In the genomic region with DNA sequence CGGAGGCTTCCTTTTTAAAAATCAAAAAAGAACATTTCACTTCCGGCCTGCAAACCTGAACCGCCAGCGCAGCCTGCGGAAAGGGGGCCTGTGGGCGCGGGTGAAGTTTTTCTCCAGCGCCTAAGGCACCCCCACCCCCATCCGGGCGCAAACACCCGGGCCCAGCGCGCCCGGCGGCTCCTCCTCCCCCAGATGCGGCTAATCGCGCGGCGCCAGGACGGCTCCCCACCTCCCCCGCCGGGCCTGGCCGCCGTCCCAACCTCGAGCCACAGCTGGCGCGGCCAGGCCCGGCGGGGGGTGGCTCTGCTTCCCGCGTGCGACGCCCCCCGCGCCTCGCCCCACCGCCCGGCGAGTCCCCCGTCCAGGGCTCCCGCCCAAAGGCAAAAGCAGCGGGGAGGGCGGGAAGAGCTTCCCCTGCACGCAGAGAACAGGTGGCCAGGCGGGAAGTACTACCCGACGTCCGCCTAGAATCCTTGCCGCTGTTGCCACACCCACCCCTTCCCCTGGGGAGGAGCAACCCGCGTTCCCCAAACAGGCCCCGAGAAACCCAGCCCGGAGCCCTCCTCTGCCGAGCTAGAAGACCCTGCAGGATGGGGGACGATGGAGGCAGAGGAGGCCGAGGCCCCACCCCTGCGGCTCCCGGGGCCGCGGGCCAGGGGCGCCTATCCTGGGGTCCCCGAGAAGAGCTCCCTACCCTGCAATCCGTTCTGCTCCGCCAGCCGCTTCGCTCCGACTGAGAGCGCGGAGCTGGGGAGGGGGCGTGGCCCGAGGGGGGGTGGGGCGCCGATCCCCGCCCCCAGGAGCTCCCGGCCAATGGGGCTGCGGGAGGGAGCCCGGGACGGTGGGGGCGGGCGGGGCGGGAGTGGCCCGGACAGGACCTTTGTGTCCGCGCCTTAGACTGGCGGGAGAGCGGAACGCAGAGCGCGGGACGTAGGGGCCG, we compare ENCODE assay signal across 8 cellular contexts. TPM values are rescaled to one million over a fixed set of nuclear protein-coding genes. Genes with fewer than 3 reads are reported as not detected.
A peak's percentile ranks its signal among the peaks of the same experiment; 100 is the strongest.
DNase-seq lines count a peak whose midpoint lies in the region; ATAC-seq, FAIRE-seq and TF ChIP-seq lines count a peak whose summit lies in the region.

TSS of gene CARHSP1 (minus strand) at position 735 of the 940 bp plus-strand sequence. CDS start 9,678 bp downstream, outside the sequence.

- no peak for TF ChIP-seq CTCF in Loucy (conservative IDR thresholded peaks at IDR 0.05; ENCODE audit: low read length)
- no peak for TF ChIP-seq CTCF in RWPE2 (IDR thresholded peaks at IDR 0.05; ENCODE audit: poor library complexity, severe bottlenecking)
- TF ChIP-seq CTCF in fibroblast of the aortic adventitia (IDR thresholded peaks at IDR 0.05; ENCODE audit: insufficient read depth, low read length): no peak
- no peak for TF ChIP-seq CTCF in neural cell (IDR thresholded peaks at IDR 0.05; ENCODE audit: poor library complexity, severe bottlenecking)

- H3K4me2 ChIP-seq in Loucy (ENCODE audit: low read depth, low read length, poor library complexity, severe bottlenecking) (peak within 1 kb of the TSS; percentile 85), neural cell (ENCODE audit: low read length) (peak within 1 kb of the TSS; percentile 82)

- H3K27me3 ChIP-seq in Loucy (ENCODE audit: insufficient read depth, low read length, poor library complexity, severe bottlenecking) (no peaks in the 10 kb centered on the region), RWPE2 (ENCODE audit: insufficient read depth, poor library complexity, severe bottlenecking) (no peaks in the 10 kb centered on the region), neural cell (ENCODE audit: insufficient read depth, low read depth, low read length) (no peaks in the 10 kb centered on the region), stomach smooth muscle (ENCODE audit: control insufficient read depth in 1 of 2, insufficient read depth in 2 of 2, low read length in 2 of 2) (peaks cover 2 to 11% of the 10 kb centered on the region in 2 donors)

- peak within 1 kb of the TSS; percentile 94 for H3K4me3 ChIP-seq in Loucy (ENCODE audit: low read length, poor library complexity, severe bottlenecking)
- H3K4me3 ChIP-seq in RWPE2 (ENCODE audit: severe bottlenecking): peak within 1 kb of the TSS; percentile 94
- H3K4me3 ChIP-seq in fibroblast of the aortic adventitia (ENCODE audit: low read depth, low read length): peak within 1 kb of the TSS; percentile 72
- peak within 1 kb of the TSS; percentile 80 for H3K4me3 ChIP-seq in neural cell (ENCODE audit: low read length)
- peak within 1 kb of the TSS; percentile 63 to 81 for H3K4me3 ChIP-seq in stomach smooth muscle (ENCODE audit: low read length in 2 of 2)

- peak; percentile 67 for ATAC-seq in RWPE2 (ENCODE audit: low read depth)

- H3K4me1 ChIP-seq in Loucy (ENCODE audit: insufficient read depth, low read length, poor library complexity, severe bottlenecking) (peaks cover 14% of the 10 kb centered on the region), RWPE2 (ENCODE audit: insufficient read depth, poor library complexity, severe bottlenecking) (peaks cover 24% of the 10 kb centered on the region), stomach smooth muscle (ENCODE audit: control insufficient read depth, insufficient read depth, low read length) (peaks cover 41% of the 10 kb centered on the region)

- TF ChIP-seq RAD21 in neural cell (conservative IDR thresholded peaks at IDR 0.05): no peak

- H3K36me3 ChIP-seq in Loucy (ENCODE audit: insufficient read depth, low read length) (no peaks in the 10 kb centered on the region), RWPE2 (ENCODE audit: low read depth) (peaks cover 23% of the 10 kb centered on the region), neural cell (ENCODE audit: insufficient read depth, low read length) (no peaks in the 10 kb centered on the region), stomach smooth muscle (ENCODE audit: control insufficient read depth in 2 of 2, insufficient read depth in 2 of 2, low read length in 2 of 2) (no peaks in the 10 kb centered on the region)

- H3K27ac ChIP-seq in RWPE2 (ENCODE audit: poor library complexity, severe bottlenecking): peak within 1 kb of the TSS; percentile 77
- H3K27ac ChIP-seq in neural cell (ENCODE audit: low read length): peak within 1 kb of the TSS; percentile 63
- peak within 1 kb of the TSS; percentile 24 for H3K27ac ChIP-seq in stomach smooth muscle (ENCODE audit: low read length)

- TF ChIP-seq EP300 in neural cell (conservative IDR thresholded peaks at IDR 0.05; ENCODE audit: poor library complexity, severe bottlenecking): no peak

- H4K20me1 ChIP-seq in Loucy (ENCODE audit: insufficient read depth, low read length, poor library complexity, severe bottlenecking): peaks cover 30% of the 10 kb centered on the region
- H4K20me1 ChIP-seq in neural cell (ENCODE audit: insufficient read depth): no peaks in the 10 kb centered on the region

- H3K9me3 ChIP-seq in Loucy (ENCODE audit: insufficient read depth, low read depth, low read length) (no peaks in the 10 kb centered on the region), RWPE2 (ENCODE audit: severe bottlenecking) (no peaks in the 10 kb centered on the region), neural cell (ENCODE audit: low read length) (no peaks in the 10 kb centered on the region), stomach smooth muscle (ENCODE audit: control insufficient read depth in 2 of 2, low read length in 2 of 2) (no peaks in the 10 kb centered on the region)

- peaks cover 46% of the 10 kb centered on the region for H3K79me2 ChIP-seq in Loucy (ENCODE audit: insufficient read depth, low read length)
- H3K79me2 ChIP-seq in neural cell (replicated peaks; ENCODE audit: insufficient read depth, low read length): peaks cover 47% of the 10 kb centered on the region

- peak within 1 kb of the TSS; percentile 92 for H3K9ac ChIP-seq in Loucy (ENCODE audit: low read depth, low read length, poor library complexity, severe bottlenecking)
- peak within 1 kb of the TSS; percentile 78 for H3K9ac ChIP-seq in neural cell (ENCODE audit: low read length)
- H3K9ac ChIP-seq in stomach smooth muscle (ENCODE audit: low read length in 2 of 2): peak within 1 kb of the TSS; percentile 39 to 69

- H3K9me2 ChIP-seq in Loucy (replicated peaks; ENCODE audit: low read depth, low read length): no peaks in the 10 kb centered on the region
- H3K9me2 ChIP-seq in neural cell (ENCODE audit: insufficient read depth, low read length): no peaks in the 10 kb centered on the region

- TF ChIP-seq POLR2A in H54 (IDR thresholded peaks at IDR 0.05; ENCODE audit: low read depth, low read length): peak; percentile 41; the same call in 1 of the 2 replicates

- DNase-seq in EL (peak; percentile 92), H54 (ENCODE audit: insufficient read length, low spot score) (peak; percentile 89), RWPE2 (ENCODE audit: low spot score) (peak; percentile 88), fibroblast of the aortic adventitia (ENCODE audit: low read depth) (peak; percentile 80)
- DNase-seq in activated effector memory CD4-positive, alpha-beta T cell treated with Interleukin-2 at 50 U/mL for 16 hours: peak; percentile 83

- no peaks in the 10 kb centered on the region for H3F3A ChIP-seq in Loucy (ENCODE audit: low read depth)
- no peaks in the 10 kb centered on the region for H3F3A ChIP-seq in neural cell (ENCODE audit: insufficient read depth, low read length, poor library complexity, severe bottlenecking)

- H2AFZ ChIP-seq in Loucy (ENCODE audit: low read length) (peak within 1 kb of the TSS; percentile 80; the same call in 1 of the 2 replicates), neural cell (ENCODE audit: low read depth, low read length) (no peak within 1 kb of the TSS)

- FAIRE-seq in H54 (lab: Jason Lieb, UNC): no peak

TF ChIP-seq in neural cell, 6 proteins besides CTCF, POLR2A, EP300 and RAD21:
- TF ChIP-seq TAF1 (IDR thresholded peaks at IDR 0.05; ENCODE audit: low read depth): peak; percentile 100
- TF ChIP-seq EZH2 (IDR thresholded peaks at IDR 0.05; ENCODE audit: borderline replicate concordance, insufficient read depth, low read length, poor library complexity, severe bottlenecking): no peak
- TF ChIP-seq POLR2AphosphoS5 (IDR thresholded peaks at IDR 0.05): peak; percentile 90
- TF ChIP-seq REST (IDR thresholded peaks at IDR 0.05; ENCODE audit: borderline replicate concordance): peak; percentile 98
- TF ChIP-seq SMC3 (conservative IDR thresholded peaks at IDR 0.05; ENCODE audit: poor library complexity): no peak
- no peak for TF ChIP-seq MXI1 (conservative IDR thresholded peaks at IDR 0.05; ENCODE audit: poor library complexity, severe bottlenecking)

RNA-seq across cellular contexts. Expression of gene CARHSP1, which starts in this region (rescaled TPM):
- 66.5 and 68.3 TPM in 2 replicates for total RNA-seq in fibroblast of the aortic adventitia (ENCODE audit: low replicate concordance)
- polyA plus RNA-seq in neural cell: 102 and 124 TPM in 2 replicates
- polyA minus RNA-seq in neural cell: 106 and 108 TPM in 2 replicates

Comparison
In these comparisons a context has a peak if more than half of its experiments do, and no peak if none do; other contexts are left out.
1. Peak in every context shown above with its lines: DNase-seq, ATAC-seq, H3K4me3 ChIP-seq and H3K27ac ChIP-seq.
2. H3K27ac ChIP-seq: peak in every context shown above with its lines; median percentile 77 in RWPE2; 63 in neural cell; 24 in stomach smooth muscle.